In genomic region chr17:42552736-42553135, GRCh38 we compare ENCODE assay signal across 8 cellular contexts. TPM values are rescaled to one million over a fixed set of nuclear protein-coding genes. Genes with fewer than 3 reads are reported as not detected.
DNase-seq lines count a peak whose midpoint lies in the region; ATAC-seq and TF ChIP-seq lines count a peak whose summit lies in the region.
"Not testable (repeated sequence)": the region's sequence is repeated elsewhere in the genome, so short reads cannot be mapped to it uniquely, and the experiment has no call there.

Gene HSD17B1, plus strand, starts transcription at chr17:42552923. Its CDS starts 11 bp downstream, at chr17:42552934.

- not testable (repeated sequence) for H3K27me3 ChIP-seq in PC-9 (ENCODE audit: insufficient read depth, low read depth); heart left ventricle; muscle layer of duodenum (ENCODE audit: low read depth, low read length); skeletal muscle satellite cell (ENCODE audit: control insufficient read depth, insufficient read depth, low read length)

- peak within 1 kb of the TSS; percentile 91 for H3K9ac ChIP-seq in skeletal muscle satellite cell (ENCODE audit: low read depth, low read length)

- not testable (repeated sequence) for H3K36me3 ChIP-seq in PC-9 (ENCODE audit: low read depth); heart left ventricle; muscle layer of duodenum (ENCODE audit: control insufficient read depth in 1 of 2, insufficient read depth in 2 of 2, low read length in 2 of 2); skeletal muscle satellite cell (ENCODE audit: insufficient read depth, low read length)

- not testable (repeated sequence) for H3K4me1 ChIP-seq in PC-9 (replicated peaks; ENCODE audit: insufficient read depth)
- H3K4me1 ChIP-seq in heart left ventricle, result peaks cover 0 to 39% (median 22%) of the 10 kb centered on the region in 12 donors
- H3K4me1 ChIP-seq in muscle layer of duodenum (ENCODE audit: control insufficient read depth in 1 of 2, insufficient read depth in 2 of 2, low read length in 2 of 2), result peaks cover 0 to 26% of the 10 kb centered on the region in 2 donors
- H3K4me1 ChIP-seq in skeletal muscle satellite cell (ENCODE audit: control insufficient read depth, insufficient read depth, low read length), result peaks cover 17% of the 10 kb centered on the region

- peak within 1 kb of the TSS; percentile 84 for H3K27ac ChIP-seq in 22Rv1
- H3K27ac ChIP-seq in PC-9, result peak within 1 kb of the TSS; percentile 43
- H3K27ac ChIP-seq in coronary artery, result peak within 1 kb of the TSS; percentile 84 to 92
- H3K27ac ChIP-seq in heart left ventricle, result peak within 1 kb of the TSS in 8 of 12 donors; percentile 84 to 97 (median 90)
- peak within 1 kb of the TSS; percentile 86 for H3K27ac ChIP-seq in muscle layer of duodenum (ENCODE audit: low read length)

- not testable (repeated sequence) for H3K9me3 Mint-ChIP-seq in activated T-helper 1 cell treated with anti-CD3 and anti-CD28 coated beads, Interleukin-12 subunit alpha, Interleukin-12 subunit beta, Interleukin-2, Interleukin-4 antibody, amounts not matched to agents 30 ng/mL and 10 ng/mL and 1 ng/mL, durations not matched to agents 14 hours and 24 hours and 36 hours

- peaks cover 24% of the 10 kb centered on the region for H3K79me2 ChIP-seq in PC-9 (ENCODE audit: low read depth)

- not testable (repeated sequence) for H2AFZ ChIP-seq in PC-9

- H3K4me2 ChIP-seq in PC-9 (peak within 1 kb of the TSS; percentile 98), skeletal muscle satellite cell (ENCODE audit: low read length) (peak within 1 kb of the TSS; percentile 95)

- H3K4me3 ChIP-seq in GM12865 (ENCODE audit: low read depth, low read length) (peak within 1 kb of the TSS; percentile 97), PC-9 (peak within 1 kb of the TSS; percentile 99; the same call in 1 of the 2 replicates), coronary artery (peak within 1 kb of the TSS; percentile 99), heart left ventricle (peak within 1 kb of the TSS in 10 of 12 donors; percentile 68 to 98 (median 87)), muscle layer of duodenum (ENCODE audit: low read depth in 1 of 2, low read length in 2 of 2) (peak within 1 kb of the TSS in 1 of 2 donors; percentile 82), skeletal muscle satellite cell (ENCODE audit: low read length) (peak within 1 kb of the TSS; percentile 92)

- POLR2A ChIA-PET in PC-9 (lab: Charles Lee; ENCODE audit: unreplicated experiment), result not testable (repeated sequence)

- peaks cover 11% of the 10 kb centered on the region; the same call in 1 of the 2 replicates for H3F3A ChIP-seq in PC-9 (ENCODE audit: insufficient read depth, low read depth)

- intact Hi-C loops in PC-9 (cut with micrococcal nuclease; ENCODE audit: unreplicated experiment); activated T-helper 1 cell treated with anti-CD3 and anti-CD28 coated beads, Interleukin-12 subunit alpha, Interleukin-12 subunit beta, Interleukin-2, Interleukin-4 antibody, amounts not matched to agents 30 ng/mL and 10 ng/mL and 1 ng/mL, durations not matched to agents 14 hours and 24 hours and 36 hours (cut with micrococcal nuclease); heart left ventricle (cut with DNase I): not testable (repeated sequence)

- DNase-seq in GM12865 (ENCODE audit: low read depth); PC-9; activated T-helper 1 cell treated with anti-CD3 and anti-CD28 coated beads, Interleukin-12 subunit alpha, Interleukin-12 subunit beta, Interleukin-2, Interleukin-4 antibody, amounts not matched to agents 30 ng/mL and 10 ng/mL and 1 ng/mL, durations not matched to agents 14 hours and 24 hours and 36 hours (ENCODE audit: low spot score); coronary artery (ENCODE audit: low spot score); heart left ventricle: not testable (repeated sequence)

- CTCF ChIA-PET in PC-9 (lab: Charles Lee), result interaction anchor here (0.6 kb wide), 1 partner anchor 81 kb away, joined by 3 read pairs; no protein-coding TSS in a partner anchor

- peak within 1 kb of the TSS; percentile 94 for H3K4me3 Mint-ChIP-seq in activated T-helper 1 cell treated with anti-CD3 and anti-CD28 coated beads, Interleukin-12 subunit alpha, Interleukin-12 subunit beta, Interleukin-2, Interleukin-4 antibody, amounts not matched to agents 30 ng/mL and 10 ng/mL and 1 ng/mL, durations not matched to agents 14 hours and 24 hours and 36 hours

- not testable (repeated sequence) for TF ChIP-seq CTCF in 22Rv1 (IDR thresholded peaks at IDR 0.05); GM12865 (IDR thresholded peaks at IDR 0.05; ENCODE audit: insufficient read depth, low read depth, low read length, missing control alignments); PC-9 (conservative IDR thresholded peaks at IDR 0.05); coronary artery (IDR thresholded peaks at IDR 0.05); heart left ventricle (IDR thresholded peaks at IDR 0.05)

- H3K9me2 ChIP-seq in PC-9 (ENCODE audit: insufficient read depth), result not testable (repeated sequence)

- H3K4me1 Mint-ChIP-seq in activated T-helper 1 cell treated with anti-CD3 and anti-CD28 coated beads, Interleukin-12 subunit alpha, Interleukin-12 subunit beta, Interleukin-2, Interleukin-4 antibody, amounts not matched to agents 30 ng/mL and 10 ng/mL and 1 ng/mL, durations not matched to agents 14 hours and 24 hours and 36 hours (ENCODE audit: low read depth), result peaks cover 14% of the 10 kb centered on the region

- H3K36me3 Mint-ChIP-seq in activated T-helper 1 cell treated with anti-CD3 and anti-CD28 coated beads, Interleukin-12 subunit alpha, Interleukin-12 subunit beta, Interleukin-2, Interleukin-4 antibody, amounts not matched to agents 30 ng/mL and 10 ng/mL and 1 ng/mL, durations not matched to agents 14 hours and 24 hours and 36 hours (ENCODE audit: low read depth), result not testable (repeated sequence)

- H3K27me3 Mint-ChIP-seq in activated T-helper 1 cell treated with anti-CD3 and anti-CD28 coated beads, Interleukin-12 subunit alpha, Interleukin-12 subunit beta, Interleukin-2, Interleukin-4 antibody, amounts not matched to agents 30 ng/mL and 10 ng/mL and 1 ng/mL, durations not matched to agents 14 hours and 24 hours and 36 hours (ENCODE audit: insufficient read depth), result not testable (repeated sequence)

- not testable (repeated sequence) for ATAC-seq in heart left ventricle

- WGBS in heart left ventricle, 4 donors, result 85 to 95% (median 88%) methylated on average over 14 to 15 of the region's 15 CpGs

- BruUV-seq in PC-9 (replicated peaks; lab: Mats Ljungman, UMichigan), result not testable (repeated sequence)

- peak within 1 kb of the TSS; percentile 95 for H3K27ac Mint-ChIP-seq in activated T-helper 1 cell treated with anti-CD3 and anti-CD28 coated beads, Interleukin-12 subunit alpha, Interleukin-12 subunit beta, Interleukin-2, Interleukin-4 antibody, amounts not matched to agents 30 ng/mL and 10 ng/mL and 1 ng/mL, durations not matched to agents 14 hours and 24 hours and 36 hours

- not testable (repeated sequence) for H3K9me3 ChIP-seq in PC-9 (ENCODE audit: insufficient read depth, low read depth); heart left ventricle; muscle layer of duodenum (ENCODE audit: control insufficient read depth in 1 of 2, low read length in 2 of 2); skeletal muscle satellite cell (replicated peaks; ENCODE audit: low read length)

- H4K20me1 ChIP-seq in PC-9 (ENCODE audit: insufficient read depth), result not testable (repeated sequence)

- not testable (repeated sequence) for TF ChIP-seq POLR2A in heart left ventricle (IDR thresholded peaks at IDR 0.05)

RNA-seq across cellular contexts. Expression of gene HSD17B1, which starts in this region (rescaled TPM):
- total RNA-seq in PC-9 (2021) (0.90 and 1.3 TPM in 2 replicates), heart left ventricle (1 to 10 TPM in 3 of 9 donors, under 1 TPM in 5, not detected in 1; 0.32 to 1.7 (median 0.97) TPM)
- 0.49 and 0.78 TPM in 2 replicates for total RNA-seq in activated T-helper 1 cell treated with anti-CD3 and anti-CD28 coated beads, Interleukin-12 subunit alpha, Interleukin-12 subunit beta, Interleukin-2, Interleukin-4 antibody, amounts not matched to agents 30 ng/mL and 10 ng/mL and 1 ng/mL, durations not matched to agents 14 hours and 24 hours and 36 hours
- polyA plus RNA-seq in heart left ventricle, result 1 to 10 TPM; 1.2 to 1.8 TPM
- total RNA-seq in skeletal muscle satellite cell (2012; rRNA removed), result 5.8 and 6.1 TPM in 2 replicates
